In the genomic region with DNA sequence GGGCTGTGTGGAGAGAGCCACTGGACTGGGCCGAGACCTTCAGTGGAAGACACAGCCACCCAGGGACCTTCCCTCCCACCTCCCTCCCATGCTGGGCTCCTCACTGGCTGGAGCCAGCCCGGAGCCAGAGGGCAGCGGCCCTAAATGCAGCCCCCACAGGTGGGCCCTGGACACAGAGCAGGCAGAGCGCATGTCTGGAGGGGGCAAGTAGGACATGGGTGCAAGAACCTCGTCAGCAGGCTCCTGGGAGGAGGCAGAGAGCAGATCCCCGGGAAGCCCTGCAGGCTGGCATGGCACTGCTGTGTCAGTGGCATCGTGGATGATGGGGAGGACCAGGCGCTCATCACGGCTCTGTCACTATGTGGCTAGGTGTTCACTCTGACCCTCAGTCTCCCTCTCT, we compare ENCODE assay signal across 36 cellular contexts. TPM values are rescaled to one million over a fixed set of nuclear protein-coding genes. Genes with fewer than 3 reads are reported as not detected.
"Had no signal": no experiment of that assay in that cellular context is flagged by ENCODE, and none has a peak within 500 bp of the region (broad histone marks: within the 10 kb centered on the region; RNA-seq: fewer than 3 reads in every experiment).

No MANE protein-coding gene starts in this region.

- H3K9me3 ChIP-seq: adrenal gland, body of pancreas, breast epithelium had no signal

- H3K27ac ChIP-seq: adrenal gland, body of pancreas, brain microvascular endothelial cell, breast epithelium had no signal

- FAIRE-seq: astrocyte, TTC549 had no signal

- H3K4me3 ChIP-seq: adrenal gland, body of pancreas, breast epithelium had no signal

- H3K36me3 ChIP-seq: adrenal gland, brain microvascular endothelial cell, breast epithelium had no signal

- ATAC-seq: activated CD8-positive, alpha-beta T cell treated with anti-CD3 and anti-CD28 coated beads for 36 hours; activated naive CD4-positive, alpha-beta T cell treated with anti-CD3 and anti-CD28 coated beads, Interleukin-2, amount 50 U/mL, for 72 hours; activated T-cell treated with anti-CD3 and anti-CD28 coated beads, Interleukin-2, amount 50 U/mL, for 4 hours; activated T-cell treated with anti-CD3 and anti-CD28 coated beads, Interleukin-2, amount 50 U/mL, for 72 hours; activated T-helper 17 cell treated with anti-CD3 and anti-CD28 coated beads, Interleukin-2, amount 50 U/mL, for 72 hours; body of pancreas had no signal

- H3K27me3 ChIP-seq: body of pancreas, brain microvascular endothelial cell had no signal

- DNase-seq: activated B cell treated with CpG ODN at 0.5 μM for 24 hours; activated CD4-positive, alpha-beta memory T cell treated with anti-CD3 and anti-CD28 coated beads for 36 hours; activated CD4-positive, alpha-beta T cell treated with anti-CD3 and anti-CD28 coated beads for 4 hours; activated CD4-positive, alpha-beta T cell treated with anti-CD3 and anti-CD28 coated beads, Interleukin-2, amount 10 ng/mL, durations not matched to agents 24 days and 14 days; activated CD4-positive, alpha-beta T cell treated with anti-CD3 and anti-CD28 coated beads, Interleukin-2, amount 50 U/mL, for 1 hour; activated CD4-positive, alpha-beta T cell treated with anti-CD3 and anti-CD28 coated beads, Interleukin-2, amount 50 U/mL, for 4 hours; activated CD4-positive, CD25-positive, alpha-beta regulatory T cell treated with anti-CD3 and anti-CD28 coated beads, Interleukin-2, amount 50 U/mL, for 72 hours; activated CD8-positive, alpha-beta memory T cell treated with anti-CD3 and anti-CD28 coated beads, Interleukin-2, amount 50 U/mL, for 4 hours; activated CD8-positive, alpha-beta T cell treated with anti-CD3 and anti-CD28 coated beads for 36 hours; activated effector memory CD4-positive, alpha-beta T cell treated with anti-CD3 and anti-CD28 coated beads, Interleukin-2, amount 50 U/mL, for 16 hours; activated gamma-delta T cell treated with Interleukin-2 at 50 U/mL for 16 hours; activated naive CD4-positive, alpha-beta T cell; activated naive CD4-positive, alpha-beta T cell treated with anti-CD3 and anti-CD28 coated beads for 36 hours; activated naive CD4-positive, alpha-beta T cell treated with anti-CD3 and anti-CD28 coated beads, Interleukin-2, amount 50 U/mL, for 16 hours; activated naive CD8-positive, alpha-beta T cell treated with anti-CD3 and anti-CD28 coated beads for 36 hours; activated T-cell treated with anti-CD3 and anti-CD28 coated beads for 4 hours; activated T-cell treated with anti-CD3 and anti-CD28 coated beads, Interleukin-2, amount 50 U/mL, for 1 hour; activated T-cell treated with anti-CD3 and anti-CD28 coated beads, Interleukin-2, amount 50 U/mL, for 4 hours; activated T-cell treated with anti-CD3 and anti-CD28 coated beads, Interleukin-2, amount 50 U/mL, for 72 hours; adrenal gland; amniotic stem cell; body of pancreas; brain microvascular endothelial cell; caudate nucleus; cerebellar nuclear complex; T-helper 2 cell; T-helper 9 cell had no signal

- H3K4me1 ChIP-seq: adrenal gland, body of pancreas, breast epithelium had no signal

RNA-seq across cellular contexts. Expression of a gene that starts 45.7 kb away (rescaled TPM):
- total RNA-seq: activated B cell treated with CpG ODN at 0.5 μM for 24 hours; activated CD4-positive, alpha-beta memory T cell treated with anti-CD3 and anti-CD28 coated beads for 36 hours; activated CD4-positive, alpha-beta T cell treated with anti-CD3 and anti-CD28 coated beads, Interleukin-2, amount 10 ng/mL, durations not matched to agents 24 days and 14 days; activated CD8-positive, alpha-beta memory T cell treated with anti-CD3 and anti-CD28 coated beads for 36 hours; activated CD8-positive, alpha-beta T cell treated with anti-CD3 and anti-CD28 coated beads for 36 hours; activated naive CD4-positive, alpha-beta T cell treated with anti-CD3 and anti-CD28 coated beads for 36 hours; activated naive CD4-positive, alpha-beta T cell treated with anti-CD3 and anti-CD28 coated beads, Interleukin-2, amount 50 U/mL, for 72 hours; activated naive CD8-positive, alpha-beta T cell treated with anti-CD3 and anti-CD28 coated beads for 36 hours; activated T-cell treated with anti-CD3 and anti-CD28 coated beads, Interleukin-2, amount 50 U/mL, for 4 hours; activated T-cell treated with anti-CD3 and anti-CD28 coated beads, Interleukin-2, amount 50 U/mL, for 72 hours; activated T-helper 1 cell treated with anti-CD3 and anti-CD28 coated beads, Interleukin-12 subunit alpha, Interleukin-12 subunit beta, Interleukin-2, Interleukin-4 antibody, amounts not matched to agents 30 ng/mL and 10 ng/mL and 1 ng/mL, durations not matched to agents 14 hours and 24 hours and 36 hours; activated T-helper 17 cell treated with anti-CD3 and anti-CD28 coated beads, Interleukin-2, amount 50 U/mL, for 72 hours; adrenal gland; aorta; astrocyte; body of pancreas; breast epithelium; chondrocyte had no signal
- polyA plus RNA-seq: adrenal gland, aorta had no signal
